In the genomic region with DNA sequence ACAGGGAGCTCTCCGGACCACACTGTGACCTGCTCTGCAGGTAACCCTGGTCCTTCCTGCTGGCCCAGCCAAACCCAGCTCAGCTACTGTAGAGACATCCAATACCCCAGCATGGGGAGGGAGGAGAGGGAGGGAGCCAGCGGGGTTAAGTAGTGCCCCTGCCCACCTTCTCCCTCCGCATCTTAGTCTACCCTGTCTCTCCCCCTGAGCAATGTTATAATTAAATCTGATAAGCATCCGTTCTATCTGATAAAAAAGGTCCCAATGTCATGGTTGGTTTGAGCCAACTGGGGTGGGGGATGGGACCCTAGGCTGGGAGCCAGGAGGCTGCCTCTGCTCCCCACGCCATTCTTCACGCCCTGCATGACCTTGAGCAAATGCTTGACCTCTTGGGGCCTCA, we compare ENCODE assay signal across 3 cellular contexts.
TF ChIP-seq lines count a peak whose summit lies in the region.

No MANE protein-coding gene starts in this region.

TF ChIP-seq in SK-N-SH, 30 proteins besides CTCF, POLR2A, EP300 and RAD21:
- TF ChIP-seq GATA2 (CRISPR knock-in tag; IDR thresholded peaks at IDR 0.05) (peak; percentile 46), ELF1 (IDR thresholded peaks at IDR 0.05) (no peak)

TF ChIP-seq in SK-N-SH treated with all-trans-retinoic acid at 6 μM for 48 hours, 23 proteins besides CTCF, POLR2A, EP300 and RAD21:
- TF ChIP-seq ISL1 (CRISPR knock-in tag; IDR thresholded peaks at IDR 0.05): no peak
- no peak for TF ChIP-seq ZFP30 (CRISPR knock-in tag; IDR thresholded peaks at IDR 0.05)
- TF ChIP-seq ZNF70 (CRISPR knock-in tag; IDR thresholded peaks at IDR 0.05): no peak
- TF ChIP-seq ARNTL (CRISPR knock-in tag; IDR thresholded peaks at IDR 0.05; ENCODE audit: borderline replicate concordance, low read depth): no peak
- TF ChIP-seq SNAI2 (CRISPR knock-in tag; IDR thresholded peaks at IDR 0.05): no peak
- no peak for TF ChIP-seq GLIS3 (CRISPR knock-in tag; IDR thresholded peaks at IDR 0.05)
- TF ChIP-seq TOX (CRISPR knock-in tag; IDR thresholded peaks at IDR 0.05; ENCODE audit: borderline replicate concordance): no peak
- TF ChIP-seq BACH2 (CRISPR knock-in tag; IDR thresholded peaks at IDR 0.05; ENCODE audit: borderline replicate concordance): no peak
- no peak for TF ChIP-seq PPARA (CRISPR knock-in tag; IDR thresholded peaks at IDR 0.05; ENCODE audit: borderline replicate concordance)
- no peak for TF ChIP-seq TCF4 (CRISPR knock-in tag; IDR thresholded peaks at IDR 0.05; ENCODE audit: borderline replicate concordance)
- TF ChIP-seq OSR1 (CRISPR knock-in tag; IDR thresholded peaks at IDR 0.05): no peak
- TF ChIP-seq, protein P1, sequence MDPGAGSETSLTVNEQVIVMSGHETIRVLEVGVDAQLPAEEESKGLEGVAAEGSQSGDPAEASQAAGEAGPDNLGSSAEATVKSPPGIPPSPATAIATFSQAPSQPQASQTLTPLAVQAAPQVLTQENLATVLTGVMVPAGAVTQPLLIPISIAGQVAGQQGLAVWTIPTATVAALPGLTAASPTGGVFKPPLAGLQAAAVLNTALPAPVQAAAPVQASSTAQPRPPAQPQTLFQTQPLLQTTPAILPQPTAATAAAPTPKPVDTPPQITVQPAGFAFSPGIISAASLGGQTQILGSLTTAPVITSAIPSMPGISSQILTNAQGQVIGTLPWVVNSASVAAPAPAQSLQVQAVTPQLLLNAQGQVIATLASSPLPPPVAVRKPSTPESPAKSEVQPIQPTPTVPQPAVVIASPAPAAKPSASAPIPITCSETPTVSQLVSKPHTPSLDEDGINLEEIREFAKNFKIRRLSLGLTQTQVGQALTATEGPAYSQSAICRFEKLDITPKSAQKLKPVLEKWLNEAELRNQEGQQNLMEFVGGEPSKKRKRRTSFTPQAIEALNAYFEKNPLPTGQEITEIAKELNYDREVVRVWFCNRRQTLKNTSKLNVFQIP (CRISPR knock-in tag; IDR thresholded peaks at IDR 0.05; ENCODE audit: borderline replicate concordance, low read depth): no peak
- TF ChIP-seq, protein P2, sequence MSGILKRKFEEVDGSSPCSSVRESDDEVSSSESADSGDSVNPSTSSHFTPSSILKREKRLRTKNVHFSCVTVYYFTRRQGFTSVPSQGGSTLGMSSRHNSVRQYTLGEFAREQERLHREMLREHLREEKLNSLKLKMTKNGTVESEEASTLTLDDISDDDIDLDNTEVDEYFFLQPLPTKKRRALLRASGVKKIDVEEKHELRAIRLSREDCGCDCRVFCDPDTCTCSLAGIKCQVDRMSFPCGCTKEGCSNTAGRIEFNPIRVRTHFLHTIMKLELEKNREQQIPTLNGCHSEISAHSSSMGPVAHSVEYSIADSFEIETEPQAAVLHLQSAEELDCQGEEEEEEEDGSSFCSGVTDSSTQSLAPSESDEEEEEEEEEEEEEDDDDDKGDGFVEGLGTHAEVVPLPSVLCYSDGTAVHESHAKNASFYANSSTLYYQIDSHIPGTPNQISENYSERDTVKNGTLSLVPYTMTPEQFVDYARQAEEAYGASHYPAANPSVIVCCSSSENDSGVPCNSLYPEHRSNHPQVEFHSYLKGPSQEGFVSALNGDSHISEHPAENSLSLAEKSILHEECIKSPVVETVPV (CRISPR knock-in tag; IDR thresholded peaks at IDR 0.05): no peak
- TF ChIP-seq, protein P3, sequence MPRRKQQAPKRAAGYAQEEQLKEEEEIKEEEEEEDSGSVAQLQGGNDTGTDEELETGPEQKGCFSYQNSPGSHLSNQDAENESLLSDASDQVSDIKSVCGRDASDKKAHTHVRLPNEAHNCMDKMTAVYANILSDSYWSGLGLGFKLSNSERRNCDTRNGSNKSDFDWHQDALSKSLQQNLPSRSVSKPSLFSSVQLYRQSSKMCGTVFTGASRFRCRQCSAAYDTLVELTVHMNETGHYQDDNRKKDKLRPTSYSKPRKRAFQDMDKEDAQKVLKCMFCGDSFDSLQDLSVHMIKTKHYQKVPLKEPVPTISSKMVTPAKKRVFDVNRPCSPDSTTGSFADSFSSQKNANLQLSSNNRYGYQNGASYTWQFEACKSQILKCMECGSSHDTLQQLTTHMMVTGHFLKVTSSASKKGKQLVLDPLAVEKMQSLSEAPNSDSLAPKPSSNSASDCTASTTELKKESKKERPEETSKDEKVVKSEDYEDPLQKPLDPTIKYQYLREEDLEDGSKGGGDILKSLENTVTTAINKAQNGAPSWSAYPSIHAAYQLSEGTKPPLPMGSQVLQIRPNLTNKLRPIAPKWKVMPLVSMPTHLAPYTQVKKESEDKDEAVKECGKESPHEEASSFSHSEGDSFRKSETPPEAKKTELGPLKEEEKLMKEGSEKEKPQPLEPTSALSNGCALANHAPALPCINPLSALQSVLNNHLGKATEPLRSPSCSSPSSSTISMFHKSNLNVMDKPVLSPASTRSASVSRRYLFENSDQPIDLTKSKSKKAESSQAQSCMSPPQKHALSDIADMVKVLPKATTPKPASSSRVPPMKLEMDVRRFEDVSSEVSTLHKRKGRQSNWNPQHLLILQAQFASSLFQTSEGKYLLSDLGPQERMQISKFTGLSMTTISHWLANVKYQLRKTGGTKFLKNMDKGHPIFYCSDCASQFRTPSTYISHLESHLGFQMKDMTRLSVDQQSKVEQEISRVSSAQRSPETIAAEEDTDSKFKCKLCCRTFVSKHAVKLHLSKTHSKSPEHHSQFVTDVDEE (CRISPR knock-in tag; IDR thresholded peaks at IDR 0.05): no peak

TF ChIP-seq in H1, 55 proteins besides CTCF, POLR2A, EP300 and RAD21:
- TF ChIP-seq POU5F1 (IDR thresholded peaks at IDR 0.05; ENCODE audit: low read depth, low read length) (no peak), CTBP2 (IDR thresholded peaks at IDR 0.05; ENCODE audit: borderline replicate concordance, insufficient read depth, insufficient read length, low read length) (no peak), JUND (IDR thresholded peaks at IDR 0.05; ENCODE audit: low read length) (no peak), SP1 (IDR thresholded peaks at IDR 0.05; ENCODE audit: low read depth, low read length) (no peak), NANOG (IDR thresholded peaks at IDR 0.05; ENCODE audit: insufficient read depth, low read depth, low read length, poor library complexity, severe bottlenecking) (no peak), TAF1 (IDR thresholded peaks at IDR 0.05; ENCODE audit: low read depth, low read length) (no peak), ZNF274 (IDR thresholded peaks at IDR 0.05; ENCODE audit: borderline replicate concordance, extremely low read depth, low read length) (no peak), RNF2 (IDR thresholded peaks at IDR 0.05; ENCODE audit: borderline replicate concordance, low read depth, low read length, missing control alignments, poor library complexity, severe bottlenecking) (no peak), SP4 (IDR thresholded peaks at IDR 0.05; ENCODE audit: low read length) (no peak), TEAD4 (IDR thresholded peaks at IDR 0.05; ENCODE audit: low read depth, low read length) (no peak), SRF (IDR thresholded peaks at IDR 0.05; ENCODE audit: low read depth, low read length) (no peak), TCF12 (IDR thresholded peaks at IDR 0.05; ENCODE audit: low read depth, low read length) (no peak)
